Comparison of ENCODE assay signal across 17 cellular contexts in genomic region chr12:63521706-63522105, GRCh38.
DNase-seq lines count a peak whose midpoint lies in the region; TF ChIP-seq lines count a peak whose summit lies in the region.
"Had no signal": no experiment of that assay in that cellular context is flagged by ENCODE, and none has a peak within 500 bp of the region (broad histone marks: within the 10 kb centered on the region; RNA-seq: fewer than 3 reads in every experiment).

No MANE protein-coding gene starts in this region.

- H3K9ac ChIP-seq in endodermal cell (ENCODE audit: extremely low read depth, low read length, poor library complexity, severe bottlenecking), result no peak overlapping the region
- H3K9ac ChIP-seq: BLaER1 had no signal

- H3K4me1 ChIP-seq in ACC112 (ENCODE audit: control insufficient read depth, insufficient read depth, low read length, unreplicated experiment) (no peaks in the 10 kb centered on the region), endodermal cell (ENCODE audit: control insufficient read depth, insufficient read depth, low read length) (no peaks in the 10 kb centered on the region)
- H3K4me1 ChIP-seq: A549, BLaER1 had no signal

- no peaks in the 10 kb centered on the region for H3K79me2 ChIP-seq in ACC112 (ENCODE audit: control insufficient read depth, insufficient read depth, low read length, unreplicated experiment)

- no peaks in the 10 kb centered on the region for H3K9me3 ChIP-seq in endodermal cell (ENCODE audit: control insufficient read depth, low read length)
- H3K9me3 ChIP-seq: A549, BLaER1 had no signal

- peak overlapping the region; percentile 33 for H3K27ac Mint-ChIP-seq in endodermal cell
- H3K27ac Mint-ChIP-seq in glutamatergic neuron (ENCODE audit: unreplicated experiment), result no peak overlapping the region
- H3K27ac Mint-ChIP-seq: CD14-positive monocyte; CD4-positive, alpha-beta memory T cell; GM23338 had no signal

- DNase-seq in NCI-H146 (lab: John Stamatoyannopoulos, UW) (peak; percentile 56), endodermal cell (no peak), activated gamma-delta T cell treated with Interleukin-2 at 50 U/mL for 16 hours (no peak), DMS153 (lab: John Stamatoyannopoulos, UW) (no peak), glutamatergic neuron (no peak)
- DNase-seq: CD4-positive, alpha-beta memory T cell; DMS 273 treated with DMSO at 0.1 percent for 48 hours; GDM1; HCEC 1CT; IMR-90 had no signal

- no peak overlapping the region for H3K4me3 Mint-ChIP-seq in endodermal cell
- H3K4me3 Mint-ChIP-seq in glutamatergic neuron (ENCODE audit: unreplicated experiment), result no peak overlapping the region
- H3K4me3 Mint-ChIP-seq: CD14-positive monocyte; CD4-positive, alpha-beta memory T cell; GM23338 had no signal

- peak overlapping the region; percentile 50 for H2AFZ ChIP-seq in ACC112 (ENCODE audit: low read length, unreplicated experiment)
- H2AFZ ChIP-seq: GM23338 had no signal

- peaks cover 2% of the 10 kb centered on the region for H3K27me3 Mint-ChIP-seq in endodermal cell (ENCODE audit: insufficient read depth)
- H3K27me3 Mint-ChIP-seq in glutamatergic neuron (ENCODE audit: unreplicated experiment), result no peaks in the 10 kb centered on the region
- H3K27me3 Mint-ChIP-seq: CD4-positive, alpha-beta memory T cell had no signal

- H3K9me3 Mint-ChIP-seq in endodermal cell (no peaks in the 10 kb centered on the region), glutamatergic neuron (ENCODE audit: unreplicated experiment) (no peaks in the 10 kb centered on the region)
- H3K9me3 Mint-ChIP-seq: CD4-positive, alpha-beta memory T cell; GM23338 had no signal

- H3K4me1 Mint-ChIP-seq in endodermal cell (peaks cover 6% of the 10 kb centered on the region), glutamatergic neuron (ENCODE audit: low read depth, unreplicated experiment) (no peaks in the 10 kb centered on the region)
- H3K4me1 Mint-ChIP-seq: CD14-positive monocyte; CD4-positive, alpha-beta memory T cell; GM23338 had no signal

- H3K4me3 ChIP-seq in ACC112 (ENCODE audit: low read depth, low read length) (no peak overlapping the region), endodermal cell (ENCODE audit: low read length) (no peak overlapping the region)
- H3K4me3 ChIP-seq: A549, BLaER1, GM23338, K562 had no signal

- H3K36me3 Mint-ChIP-seq in endodermal cell (ENCODE audit: low read depth) (no peaks in the 10 kb centered on the region), glutamatergic neuron (ENCODE audit: unreplicated experiment) (no peaks in the 10 kb centered on the region)
- H3K36me3 Mint-ChIP-seq: CD14-positive monocyte; CD4-positive, alpha-beta memory T cell had no signal

- H3K36me3 ChIP-seq in ACC112 (ENCODE audit: insufficient read depth, low read length), result no peaks in the 10 kb centered on the region
- no peaks in the 10 kb centered on the region for H3K36me3 ChIP-seq in endodermal cell (ENCODE audit: control insufficient read depth, insufficient read depth, low read length)
- H3K36me3 ChIP-seq: BLaER1 had no signal

- 67 to 82% methylated on average over 1 to 2 of the region's 2 CpGs for WGBS in endodermal cell (ENCODE audit: insufficient coverage in 1 of 2, insufficient read length in 1 of 2), 2 experiments

- TF ChIP-seq CTCF in 22Rv1 (IDR thresholded peaks at IDR 0.05) (no peak), endodermal cell (conservative IDR thresholded peaks at IDR 0.05) (no peak), glutamatergic neuron (IDR thresholded peaks at IDR 0.05; ENCODE audit: partially characterized antibody, unreplicated experiment) (no peak)

- H3K27ac ChIP-seq in 22Rv1 (peak overlapping the region; percentile 14; the same call in 1 of the 2 replicates), ACC112 (ENCODE audit: low read depth, low read length) (no peak overlapping the region), endodermal cell (ENCODE audit: low read depth, low read length) (no peak overlapping the region)
- H3K27ac ChIP-seq: A549, BLaER1 had no signal

- H3K27me3 ChIP-seq in ACC112 (ENCODE audit: insufficient read depth, low read length) (peaks cover 13% of the 10 kb centered on the region), endodermal cell (ENCODE audit: control insufficient read depth, insufficient read depth, low read length, poor library complexity, severe bottlenecking) (peaks cover 10% of the 10 kb centered on the region)
- H3K27me3 ChIP-seq: BLaER1 had no signal
